In genomic region chr3:99041747-99042146, GRCh38 we compare ENCODE assay signal across 18 cellular contexts.
A peak's percentile ranks its signal among the peaks of the same experiment; 100 is the strongest.
DNase-seq lines count a peak whose midpoint lies in the region; ATAC-seq, FAIRE-seq and TF ChIP-seq lines count a peak whose summit lies in the region.
"Had no signal": no experiment of that assay in that cellular context is flagged by ENCODE, and none has a peak within 500 bp of the region (broad histone marks: within the 10 kb centered on the region; RNA-seq: fewer than 3 reads in every experiment).

No MANE protein-coding gene starts in this region.

- H2BK15ac ChIP-seq in IMR-90 (ENCODE audit: low read depth, low read length) (no peak overlapping the region), H1 (ENCODE audit: low read length) (no peak overlapping the region), mesendoderm (replicated peaks; ENCODE audit: low read depth) (no peak overlapping the region)

- H3K4me1 ChIP-seq in IMR-90 (ENCODE audit: control insufficient read depth, insufficient read depth, low read length) (no peaks in the 10 kb centered on the region), H1 (replicated peaks in 1 of 4; ENCODE audit: control insufficient read depth in 3 of 4, insufficient read depth in 4 of 4, low read length in 3 of 4) (no peaks in the 10 kb centered on the region), mesendoderm (ENCODE audit: control insufficient read depth, low read depth, low read length) (no peaks in the 10 kb centered on the region), tibial artery (no peaks in the 10 kb centered on the region)
- H3K4me1 ChIP-seq: A549, BLaER1 had no signal

- no peak overlapping the region for H3K14ac ChIP-seq in IMR-90 (replicated peaks; ENCODE audit: low read depth, low read length)
- no peak overlapping the region for H3K14ac ChIP-seq in H1 (ENCODE audit: insufficient read length)

- no peak overlapping the region for H4K5ac ChIP-seq in IMR-90 (ENCODE audit: low read depth, low read length)
- no peak overlapping the region for H4K5ac ChIP-seq in H1 (ENCODE audit: insufficient read length, low read depth, low read length)
- H4K5ac ChIP-seq in mesendoderm (ENCODE audit: low read length): no peak overlapping the region

- H2BK120ac ChIP-seq in IMR-90 (ENCODE audit: low read depth, low read length) (no peak overlapping the region), H1 (replicated peaks; ENCODE audit: low read depth, low read length) (no peak overlapping the region), mesendoderm (ENCODE audit: low read depth, low read length) (no peak overlapping the region)

- H3K36me3 ChIP-seq in IMR-90 (ENCODE audit: control insufficient read depth, insufficient read depth, low read length) (no peaks in the 10 kb centered on the region), H1 (ENCODE audit: control insufficient read depth in 2 of 4, insufficient read depth in 4 of 4, low read length in 3 of 4) (no peaks in the 10 kb centered on the region), mesendoderm (ENCODE audit: control insufficient read depth, insufficient read depth, low read length) (no peaks in the 10 kb centered on the region), tibial artery (no peaks in the 10 kb centered on the region)
- H3K36me3 ChIP-seq: BLaER1 had no signal

- H3K4me3 ChIP-seq in IMR-90 (ENCODE audit: insufficient read depth, low read depth, low read length) (no peak overlapping the region), H1 (ENCODE audit: extremely low read depth in 1 of 4, insufficient read depth in 2 of 4, low read depth in 3 of 4, low read length in 4 of 4) (no peak overlapping the region), mesendoderm (ENCODE audit: low read length) (no peak overlapping the region), tibial artery (no peak overlapping the region)
- H3K4me3 ChIP-seq: A549, BLaER1, GM12878 had no signal

- dilution Hi-C loops in IMR-90 (cut with HindIII; ENCODE audit: low sequenced_read_pairs, unreplicated experiment): no loop called here

- H2AK5ac ChIP-seq in IMR-90 (ENCODE audit: low read depth, low read length) (no peak overlapping the region), H1 (ENCODE audit: low read depth, low read length) (no peak overlapping the region), mesendoderm (ENCODE audit: low read length) (no peak overlapping the region)

- no peak overlapping the region for H3K9ac ChIP-seq in IMR-90 (ENCODE audit: low read depth, low read length)
- H3K9ac ChIP-seq in H1 (replicated peaks in 1 of 4; ENCODE audit: extremely low read depth in 1 of 4, low read depth in 3 of 4, low read length in 3 of 4): no peak overlapping the region
- H3K9ac ChIP-seq in mesendoderm (ENCODE audit: low read length): no peak overlapping the region
- H3K9ac ChIP-seq: BLaER1 had no signal

- DNase-seq in Daoy (ENCODE audit: low read depth) (peak; percentile 6), IMR-90 (no peak), H1 (ENCODE audit: low read depth in 1 of 2, low spot score in 2 of 2) (no peak), mesendoderm (peak; percentile 26), tibial artery (no peak)
- DNase-seq in effector CD8-positive, alpha-beta T cell (lab: John Stamatoyannopoulos, UW): no peak
- DNase-seq: CD4-positive, alpha-beta memory T cell; DMS153; DMS79; H7; HFFc6 had no signal

- no peak for ATAC-seq in IMR-90 (ENCODE audit: low read depth)
- no peak for ATAC-seq in HG03135 (IDR thresholded peaks at IDR 0.05; ENCODE audit: unreplicated experiment)
- ATAC-seq in HG03460 (IDR thresholded peaks at IDR 0.05; ENCODE audit: unreplicated experiment): no peak
- ATAC-seq: GM12878, HCT116 had no signal

- TF ChIP-seq RAD21 in IMR-90 (IDR thresholded peaks at IDR 0.05; ENCODE audit: low read length) (no peak), H1 (IDR thresholded peaks at IDR 0.05 in 1 of 2, conservative IDR thresholded peaks at IDR 0.05 in 1 of 2; ENCODE audit: low read depth in 2 of 2, low read length in 2 of 2) (no peak)

- H2AK9ac ChIP-seq in IMR-90 (replicated peaks; ENCODE audit: low read depth, low read length, poor library complexity): peak overlapping the region; percentile 33

- H4K20me1 ChIP-seq in IMR-90 (ENCODE audit: insufficient read depth, low read length) (no peaks in the 10 kb centered on the region), H1 (replicated peaks in 1 of 2; ENCODE audit: control insufficient read depth in 1 of 2, insufficient read depth in 2 of 2, low read length in 2 of 2) (no peaks in the 10 kb centered on the region)
- H4K20me1 ChIP-seq: BLaER1 had no signal

- H3K18ac ChIP-seq in IMR-90 (ENCODE audit: low read depth, low read length) (no peak overlapping the region), H1 (ENCODE audit: extremely low read depth, low read length) (no peak overlapping the region), mesendoderm (ENCODE audit: low read length) (no peak overlapping the region)

- H3K27me3 ChIP-seq in IMR-90 (ENCODE audit: control insufficient read depth, insufficient read depth, low read length) (no peaks in the 10 kb centered on the region; the same call in 1 of the 2 replicates), H1 (replicated peaks in 1 of 4; ENCODE audit: control insufficient read depth in 3 of 4, extremely low read depth in 1 of 4, insufficient read depth in 3 of 4, low read length in 3 of 4) (no peaks in the 10 kb centered on the region), mesendoderm (ENCODE audit: insufficient read depth, low read length, poor library complexity) (no peaks in the 10 kb centered on the region), tibial artery (no peaks in the 10 kb centered on the region)
- H3K27me3 ChIP-seq: BLaER1 had no signal

- H3K79me1 ChIP-seq in IMR-90 (ENCODE audit: low read depth in 1 of 2, low read length in 2 of 2): no peaks in the 10 kb centered on the region
- H3K79me1 ChIP-seq in H1 (ENCODE audit: low read depth, low read length): no peaks in the 10 kb centered on the region
- no peaks in the 10 kb centered on the region for H3K79me1 ChIP-seq in mesendoderm (ENCODE audit: low read length)

- H3K4me2 ChIP-seq in IMR-90 (ENCODE audit: low read depth, low read length) (no peak overlapping the region), H1 (ENCODE audit: insufficient read depth in 1 of 2, low read depth in 2 of 2, low read length in 2 of 2) (no peak overlapping the region), mesendoderm (ENCODE audit: low read length) (no peak overlapping the region)
- H3K4me2 ChIP-seq: A549, BLaER1 had no signal

- H3K23me2 ChIP-seq in H1 (ENCODE audit: low read depth, low read length): no peaks in the 10 kb centered on the region

- H3K23ac ChIP-seq in IMR-90 (ENCODE audit: low read depth, low read length): no peak overlapping the region
- H3K23ac ChIP-seq in H1 (ENCODE audit: insufficient read length): no peak overlapping the region
- H3K23ac ChIP-seq in mesendoderm (ENCODE audit: low read length): no peak overlapping the region

- no peak overlapping the region for H2BK20ac ChIP-seq in IMR-90 (ENCODE audit: low read depth, low read length)
- H2BK20ac ChIP-seq in H1 (ENCODE audit: low read length): no peak overlapping the region

- no peaks in the 10 kb centered on the region for H3K9me1 ChIP-seq in IMR-90 (ENCODE audit: insufficient read depth, low read length)

- TF ChIP-seq CTCF in IMR-90 (conservative IDR thresholded peaks at IDR 0.05; ENCODE audit: low read depth, low read length) (no peak), H1 (IDR thresholded peaks at IDR 0.05; ENCODE audit: control extremely low read depth in 1 of 3, insufficient read depth in 1 of 3, low read depth in 1 of 3, low read length in 3 of 3) (no peak), tibial artery (IDR thresholded peaks at IDR 0.05) (no peak)

- H3K4ac ChIP-seq in IMR-90 (ENCODE audit: low read depth, low read length): no peak overlapping the region
- no peak overlapping the region for H3K4ac ChIP-seq in H1 (replicated peaks; ENCODE audit: insufficient read length, low read depth, low read length)
- H3K4ac ChIP-seq in mesendoderm (ENCODE audit: low read depth, low read length): no peak overlapping the region

- H4K91ac ChIP-seq in IMR-90 (ENCODE audit: insufficient read depth, low read depth, low read length): no peak overlapping the region
- H4K91ac ChIP-seq in H1 (replicated peaks; ENCODE audit: insufficient read length, low read length): no peak overlapping the region

- 80% methylated on average over 1 of the region's 2 CpGs; no CpG with 5 or more reads in 1 of the 2 experiments for WGBS in IMR-90 (ENCODE audit: extremely low coverage in 2 of 2, insufficient read length in 1 of 2), 2 experiments
- WGBS in H1 (ENCODE audit: extremely low coverage in 1 of 2, insufficient coverage in 1 of 2, insufficient read length in 1 of 2, insufficient replicate concordance in 2 of 2, low coverage in 1 of 2, low lambda C conversion rate in 2 of 2, missing lambda C conversion rate in 1 of 2), 2 experiments: 90% methylated on average over 2 of the region's 2 CpGs; no CpG with 5 or more reads in 1 of the 2 experiments
- no CpG with 5 or more reads among the region's 2 CpGs for WGBS in mesendoderm (ENCODE audit: extremely low coverage, insufficient coverage, low lambda C conversion rate)

- TF ChIP-seq POLR2A in IMR-90 (IDR thresholded peaks at IDR 0.05; ENCODE audit: low read depth, low read length) (no peak), H1 (IDR thresholded peaks at IDR 0.05; ENCODE audit: control extremely low read depth in 1 of 2, low read depth in 2 of 2, low read length in 2 of 2) (no peak)

- H2BK12ac ChIP-seq in H1 (ENCODE audit: low read depth, low read length): no peak overlapping the region

- no peak overlapping the region for H2AFZ ChIP-seq in IMR-90 (replicated peaks; ENCODE audit: low read length, poor library complexity)
- peak overlapping the region; percentile 87; the same call in 1 of the 2 replicates for H2AFZ ChIP-seq in H1 (ENCODE audit: low read length)

- in situ Hi-C loops in IMR-90 (cut with MboI; ENCODE audit: low sequenced_read_pairs): no loop called here

- H3K79me2 ChIP-seq in H1 (ENCODE audit: control insufficient read depth in 1 of 2, insufficient read depth in 2 of 2, low read length in 2 of 2) (no peaks in the 10 kb centered on the region), mesendoderm (ENCODE audit: control insufficient read depth, insufficient read depth, low read length) (no peaks in the 10 kb centered on the region)

- H3K9me3 ChIP-seq in IMR-90 (ENCODE audit: control insufficient read depth, insufficient read depth, low read length) (no peaks in the 10 kb centered on the region), H1 (ENCODE audit: insufficient read depth in 2 of 2, low read depth in 1 of 2, low read length in 1 of 2) (no peaks in the 10 kb centered on the region), tibial artery (no peaks in the 10 kb centered on the region)
- H3K9me3 ChIP-seq: A549, BLaER1 had no signal

- H3K27ac ChIP-seq in IMR-90 (ENCODE audit: insufficient read depth, low read length) (no peak overlapping the region), H1 (ENCODE audit: low read depth, low read length) (no peak overlapping the region), mesendoderm (ENCODE audit: low read depth, low read length) (no peak overlapping the region), tibial artery (no peak overlapping the region)
- H3K27ac ChIP-seq: 22Rv1, A549, BLaER1 had no signal

- H3K56ac ChIP-seq in IMR-90 (ENCODE audit: extremely low read depth, insufficient read depth, low read length) (no peak overlapping the region), H1 (replicated peaks; ENCODE audit: insufficient read length, low read depth, low read length) (no peak overlapping the region), mesendoderm (ENCODE audit: low read length) (no peak overlapping the region)

- H4K8ac ChIP-seq in IMR-90 (ENCODE audit: low read depth in 2 of 2, low read length in 2 of 2) (no peak overlapping the region), H1 (ENCODE audit: extremely low read depth, insufficient read depth, low read length) (no peak overlapping the region), mesendoderm (ENCODE audit: low read depth, low read length) (no peak overlapping the region)

- TF ChIP-seq EP300 in H1 (IDR thresholded peaks at IDR 0.05; ENCODE audit: borderline replicate concordance in 1 of 2, low read depth in 2 of 2, low read length in 2 of 2): no peak

- FAIRE-seq in H1 (lab: Jason Lieb, UNC): no peak
- FAIRE-seq: A549, GM12878 had no signal

- POLR2A ChIA-PET in IMR-90 (lab: Charles Lee; ENCODE audit: unreplicated experiment): no interaction called here
- POLR2A ChIA-PET in H1 (lab: Charles Lee; ENCODE audit: partially characterized antibody): no interaction called here

- no TSS peak for BruUV-seq in IMR-90 (replicated peaks; lab: Mats Ljungman, UMichigan)

- CTCF ChIA-PET in IMR-90 (lab: Yijun Ruan, JAX): no interaction called here
- CTCF ChIA-PET in H1 (lab: Charles Lee; ENCODE audit: partially characterized antibody): interaction anchor here (0.6 to 1.6 kb wide), 3 partner anchors 18 to 188 kb away, joined by 5 to 6 read pairs (median 5); no protein-coding TSS in a partner anchor

- H2BK5ac ChIP-seq in IMR-90 (ENCODE audit: low read depth, low read length, poor library complexity, severe bottlenecking): no peak overlapping the region
- no peak overlapping the region for H2BK5ac ChIP-seq in H1 (ENCODE audit: low read depth, low read length)
- H2BK5ac ChIP-seq in mesendoderm (ENCODE audit: low read length): no peak overlapping the region

- intact Hi-C loops in IMR-90 (cut with micrococcal nuclease): no loop called here
- intact Hi-C loops in tibial artery (cut with DNase I; ENCODE audit: low total_unique reads): no loop called here

Comparison
In these comparisons a context has a peak if more than half of its experiments do, and no peak if none do; other contexts are left out.
1. DNase-seq: peak in Daoy (single experiment) and mesendoderm (single experiment); none in IMR-90 (single experiment), H1 (0 of 2), effector CD8-positive, alpha-beta T cell (single experiment) and tibial artery (0 of 2).